ENCODE assay signal across 9 cellular contexts in genomic region chr17:31499771-31500554, GRCh38.
DNase-seq lines count a peak whose midpoint lies in the region; ATAC-seq and TF ChIP-seq lines count a peak whose summit lies in the region.
"Had no signal": no experiment of that assay in that cellular context is flagged by ENCODE, and none has a peak within 500 bp of the region (broad histone marks: within the 10 kb centered on the region; RNA-seq: fewer than 3 reads in every experiment).

No MANE protein-coding gene starts in this region.

- DNase-seq in NCI-H524 treated with DMSO at 0.1 percent for 48 hours (lab: John Stamatoyannopoulos, UW): peak; percentile 15
- DNase-seq in endodermal cell: peak; percentile 84
- DNase-seq in naive thymus-derived CD4-positive, alpha-beta T cell: peak in 1 of 9 donors; percentile 51
- no peak for DNase-seq in NCI-H2029 (lab: John Stamatoyannopoulos, UW)
- no peak for DNase-seq in posterior vena cava (ENCODE audit: low spot score)
- DNase-seq in NCI-H146 (lab: John Stamatoyannopoulos, UW): no peak
- DNase-seq in stimulated activated CD4-positive, alpha-beta T cell treated with anti-CD3 and anti-CD28 coated beads, Interleukin-4, amount 100 ng/mL, for 4 hours: no peak

- TF ChIP-seq CTCF in endodermal cell (conservative IDR thresholded peaks at IDR 0.05): no peak

- WGBS in endodermal cell (ENCODE audit: insufficient coverage in 1 of 2, insufficient read length in 1 of 2), 2 experiments: 59 to 67% methylated on average over 3 to 11 of the region's 11 CpGs

- H3K36me3 ChIP-seq in BLaER1: no peaks in the 10 kb centered on the region
- no peaks in the 10 kb centered on the region for H3K36me3 ChIP-seq in endodermal cell (ENCODE audit: control insufficient read depth, insufficient read depth, low read length)
- no peaks in the 10 kb centered on the region for H3K36me3 ChIP-seq in naive thymus-derived CD4-positive, alpha-beta T cell (ENCODE audit: control insufficient read depth in 2 of 3, insufficient read depth in 3 of 3, low read length in 3 of 3)
- H3K36me3 ChIP-seq: SJSA1 had no signal

- H3K27me3 Mint-ChIP-seq in endodermal cell (ENCODE audit: insufficient read depth): no peaks in the 10 kb centered on the region
- no peaks in the 10 kb centered on the region for H3K27me3 Mint-ChIP-seq in naive thymus-derived CD4-positive, alpha-beta T cell

- peak overlapping the region; percentile 77 for H3K4me2 ChIP-seq in BLaER1

- H3K9ac ChIP-seq in BLaER1 (peak overlapping the region; percentile 53; the same call in 1 of the 2 replicates), endodermal cell (ENCODE audit: extremely low read depth, low read length, poor library complexity, severe bottlenecking) (no peak overlapping the region)

- CTCF ChIA-PET in naive thymus-derived CD4-positive, alpha-beta T cell (lab: Charles Lee): interaction anchor here (0.7 to 2.8 kb wide), 3 partner anchors 9 to 963 kb away, joined by 3 to 11 read pairs (median 4); no protein-coding TSS in a partner anchor

- no peaks in the 10 kb centered on the region for H3K9me3 Mint-ChIP-seq in endodermal cell
- H3K9me3 Mint-ChIP-seq in naive thymus-derived CD4-positive, alpha-beta T cell: peaks cover 0 to under 1% (median 0%) of the 10 kb centered on the region in 11 donors

- intact Hi-C loops in naive thymus-derived CD4-positive, alpha-beta T cell (cut with micrococcal nuclease): no loop called here
- intact Hi-C loops in posterior vena cava (cut with DNase I): no loop called here

- H3K27me3 ChIP-seq in BLaER1 (no peaks in the 10 kb centered on the region), endodermal cell (ENCODE audit: control insufficient read depth, insufficient read depth, low read length, poor library complexity, severe bottlenecking) (no peaks in the 10 kb centered on the region)
- no peaks in the 10 kb centered on the region for H3K27me3 ChIP-seq in naive thymus-derived CD4-positive, alpha-beta T cell (ENCODE audit: control insufficient read depth in 2 of 2, insufficient read depth in 2 of 2, low read length in 2 of 2)

- H3K9me3 ChIP-seq in BLaER1: no peaks in the 10 kb centered on the region
- H3K9me3 ChIP-seq in endodermal cell (ENCODE audit: control insufficient read depth, low read length): no peaks in the 10 kb centered on the region
- H3K9me3 ChIP-seq in naive thymus-derived CD4-positive, alpha-beta T cell (ENCODE audit: control insufficient read depth in 2 of 3, low read length in 3 of 3): no peaks in the 10 kb centered on the region
- H3K9me3 ChIP-seq: SJSA1 had no signal

- no peaks in the 10 kb centered on the region for H3K36me3 Mint-ChIP-seq in endodermal cell (ENCODE audit: low read depth)
- H3K36me3 Mint-ChIP-seq in naive thymus-derived CD4-positive, alpha-beta T cell: peaks cover 0 to 4% (median 0%) of the 10 kb centered on the region in 5 donors

- peaks cover 73% of the 10 kb centered on the region for H4K20me1 ChIP-seq in BLaER1

- peaks cover 26% of the 10 kb centered on the region for H3K4me1 Mint-ChIP-seq in endodermal cell
- H3K4me1 Mint-ChIP-seq in naive thymus-derived CD4-positive, alpha-beta T cell: peaks cover 38 to 74% (median 68%) of the 10 kb centered on the region in 7 donors

- H3K4me3 ChIP-seq in BLaER1 (no peak overlapping the region), endodermal cell (ENCODE audit: low read length) (no peak overlapping the region)
- no peak overlapping the region for H3K4me3 ChIP-seq in naive thymus-derived CD4-positive, alpha-beta T cell (ENCODE audit: low read length)
- H3K4me3 ChIP-seq: SJSA1 had no signal

- POLR2A ChIA-PET in naive thymus-derived CD4-positive, alpha-beta T cell (lab: Charles Lee): interaction anchor here (3.2 to 5.1 kb wide), 2 partner anchors 10 to 12 kb away, joined by 20 to 31 read pairs; no protein-coding TSS in a partner anchor

- peaks cover 70% of the 10 kb centered on the region for H3K4me1 ChIP-seq in BLaER1
- H3K4me1 ChIP-seq in endodermal cell (ENCODE audit: control insufficient read depth, insufficient read depth, low read length): peaks cover 11% of the 10 kb centered on the region
- peaks cover 23 to 31% of the 10 kb centered on the region in 2 donors for H3K4me1 ChIP-seq in naive thymus-derived CD4-positive, alpha-beta T cell (ENCODE audit: control insufficient read depth in 2 of 2, insufficient read depth in 2 of 2, low read length in 2 of 2)

- peak overlapping the region; percentile 15 for H3K4me3 Mint-ChIP-seq in endodermal cell
- peak overlapping the region in 5 of 10 donors; percentile 5 to 23 (median 14) for H3K4me3 Mint-ChIP-seq in naive thymus-derived CD4-positive, alpha-beta T cell

- ATAC-seq in naive thymus-derived CD4-positive, alpha-beta T cell: no peak

- H3K27ac Mint-ChIP-seq in endodermal cell: peak overlapping the region; percentile 77
- H3K27ac Mint-ChIP-seq in naive thymus-derived CD4-positive, alpha-beta T cell: peak overlapping the region in 5 of 9 donors; percentile 20 to 97 (median 32)

- H3K27ac ChIP-seq in BLaER1 (no peak overlapping the region), endodermal cell (ENCODE audit: low read depth, low read length) (peak overlapping the region; percentile 3)
- no peak overlapping the region for H3K27ac ChIP-seq in naive thymus-derived CD4-positive, alpha-beta T cell (ENCODE audit: low read depth, low read length)
- H3K27ac ChIP-seq: SJSA1 had no signal

Comparison
In these comparisons a context has a peak if more than half of its experiments do, and no peak if none do; other contexts are left out.
1. DNase-seq: peak in NCI-H524 treated with DMSO at 0.1 percent for 48 hours (single experiment) and endodermal cell (single experiment); none in NCI-H2029 (single experiment), posterior vena cava (single experiment), NCI-H146 (single experiment) and stimulated activated CD4-positive, alpha-beta T cell treated with anti-CD3 and anti-CD28 coated beads, Interleukin-4, amount 100 ng/mL, for 4 hours (0 of 2).